In genomic region chr17:81417049-81417878, GRCh38 we compare ENCODE assay signal across 1 cellular context.
TF ChIP-seq lines count a peak whose summit lies in the region.

No MANE protein-coding gene starts in this region.

TF ChIP-seq in HEK293, 187 proteins besides CTCF, POLR2A, EP300 and RAD21 (continued from another document):
- TF ChIP-seq PRDM10 (tag by site-specific recombination; IDR thresholded peaks at IDR 0.05) = no peak
